In the genomic region with DNA sequence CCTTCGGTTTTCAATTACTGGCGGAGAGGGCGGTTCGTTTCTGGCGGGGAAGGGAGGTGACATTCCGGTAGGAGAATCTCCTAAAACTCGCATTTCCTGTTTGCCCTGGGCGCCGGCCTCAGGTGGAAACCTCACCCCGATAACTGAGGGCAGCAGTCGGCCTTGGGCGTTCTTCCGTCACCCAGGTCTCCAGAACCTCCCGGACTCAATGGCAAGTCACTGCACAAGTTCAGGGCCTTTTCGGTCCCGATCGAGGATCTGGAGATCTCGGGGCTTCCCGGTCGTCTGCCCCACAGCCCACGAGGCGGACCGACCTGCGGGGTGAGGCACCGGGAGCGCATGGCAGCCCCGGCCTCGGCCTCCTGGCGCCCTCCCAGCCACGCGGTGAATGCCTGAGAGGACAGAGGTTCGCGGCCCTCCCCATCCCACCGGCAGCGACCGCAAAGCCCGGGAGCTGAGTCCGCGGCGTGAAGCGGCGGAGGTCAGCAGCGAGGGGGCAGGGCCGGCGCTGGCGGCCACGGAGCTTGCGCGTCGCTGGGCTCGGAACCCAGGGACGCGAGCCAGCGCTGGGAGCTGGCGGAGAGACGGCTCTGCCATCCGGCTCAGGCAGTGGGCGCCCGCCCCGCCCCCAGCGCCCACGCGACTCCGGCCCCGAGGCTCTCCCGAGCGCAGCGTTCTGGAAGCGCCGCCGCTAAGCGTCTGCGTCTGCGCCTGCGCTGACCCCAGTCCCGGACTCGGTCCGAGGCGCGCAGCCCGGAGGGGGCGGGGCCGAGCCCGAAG, we compare ENCODE assay signal across 1 cellular context.
TF ChIP-seq lines count a peak whose summit lies in the region.

No MANE protein-coding gene starts in this region.

TF ChIP-seq in K562, 482 proteins besides CTCF, POLR2A, EP300 and RAD21 (continued from another document and continues in another):
- TF ChIP-seq, protein P1, sequence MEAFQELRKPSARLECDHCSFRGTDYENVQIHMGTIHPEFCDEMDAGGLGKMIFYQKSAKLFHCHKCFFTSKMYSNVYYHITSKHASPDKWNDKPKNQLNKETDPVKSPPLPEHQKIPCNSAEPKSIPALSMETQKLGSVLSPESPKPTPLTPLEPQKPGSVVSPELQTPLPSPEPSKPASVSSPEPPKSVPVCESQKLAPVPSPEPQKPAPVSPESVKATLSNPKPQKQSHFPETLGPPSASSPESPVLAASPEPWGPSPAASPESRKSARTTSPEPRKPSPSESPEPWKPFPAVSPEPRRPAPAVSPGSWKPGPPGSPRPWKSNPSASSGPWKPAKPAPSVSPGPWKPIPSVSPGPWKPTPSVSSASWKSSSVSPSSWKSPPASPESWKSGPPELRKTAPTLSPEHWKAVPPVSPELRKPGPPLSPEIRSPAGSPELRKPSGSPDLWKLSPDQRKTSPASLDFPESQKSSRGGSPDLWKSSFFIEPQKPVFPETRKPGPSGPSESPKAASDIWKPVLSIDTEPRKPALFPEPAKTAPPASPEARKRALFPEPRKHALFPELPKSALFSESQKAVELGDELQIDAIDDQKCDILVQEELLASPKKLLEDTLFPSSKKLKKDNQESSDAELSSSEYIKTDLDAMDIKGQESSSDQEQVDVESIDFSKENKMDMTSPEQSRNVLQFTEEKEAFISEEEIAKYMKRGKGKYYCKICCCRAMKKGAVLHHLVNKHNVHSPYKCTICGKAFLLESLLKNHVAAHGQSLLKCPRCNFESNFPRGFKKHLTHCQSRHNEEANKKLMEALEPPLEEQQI (IDR thresholded peaks at IDR 0.05) = no peak
- no peak for TF ChIP-seq U2AF2 (optimal IDR thresholded peaks at IDR 0.05; ENCODE audit: low read depth, low read length)
- no peak for TF ChIP-seq ZNF76 (CRISPR knock-in tag; IDR thresholded peaks at IDR 0.05; ENCODE audit: borderline replicate concordance)
- TF ChIP-seq, protein P2, sequence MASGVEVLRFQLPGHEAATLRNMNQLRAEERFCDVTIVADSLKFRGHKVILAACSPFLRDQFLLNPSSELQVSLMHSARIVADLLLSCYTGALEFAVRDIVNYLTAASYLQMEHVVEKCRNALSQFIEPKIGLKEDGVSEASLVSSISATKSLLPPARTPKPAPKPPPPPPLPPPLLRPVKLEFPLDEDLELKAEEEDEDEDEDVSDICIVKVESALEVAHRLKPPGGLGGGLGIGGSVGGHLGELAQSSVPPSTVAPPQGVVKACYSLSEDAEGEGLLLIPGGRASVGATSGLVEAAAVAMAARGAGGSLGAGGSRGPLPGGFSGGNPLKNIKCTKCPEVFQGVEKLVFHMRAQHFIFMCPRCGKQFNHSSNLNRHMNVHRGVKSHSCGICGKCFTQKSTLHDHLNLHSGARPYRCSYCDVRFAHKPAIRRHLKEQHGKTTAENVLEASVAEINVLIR (CRISPR knock-in tag; IDR thresholded peaks at IDR 0.05) = no peak; the same call in 1 of the 2 replicates
- TF ChIP-seq HNRNPL (IDR thresholded peaks at IDR 0.05; ENCODE audit: low read depth, low read length) = peak; percentile 84
- no peak for TF ChIP-seq NCOR1 (IDR thresholded peaks at IDR 0.05)
- TF ChIP-seq ZNF146 (CRISPR knock-in tag; IDR thresholded peaks at IDR 0.05; ENCODE audit: unreplicated experiment) = no peak
- TF ChIP-seq, protein P3, sequence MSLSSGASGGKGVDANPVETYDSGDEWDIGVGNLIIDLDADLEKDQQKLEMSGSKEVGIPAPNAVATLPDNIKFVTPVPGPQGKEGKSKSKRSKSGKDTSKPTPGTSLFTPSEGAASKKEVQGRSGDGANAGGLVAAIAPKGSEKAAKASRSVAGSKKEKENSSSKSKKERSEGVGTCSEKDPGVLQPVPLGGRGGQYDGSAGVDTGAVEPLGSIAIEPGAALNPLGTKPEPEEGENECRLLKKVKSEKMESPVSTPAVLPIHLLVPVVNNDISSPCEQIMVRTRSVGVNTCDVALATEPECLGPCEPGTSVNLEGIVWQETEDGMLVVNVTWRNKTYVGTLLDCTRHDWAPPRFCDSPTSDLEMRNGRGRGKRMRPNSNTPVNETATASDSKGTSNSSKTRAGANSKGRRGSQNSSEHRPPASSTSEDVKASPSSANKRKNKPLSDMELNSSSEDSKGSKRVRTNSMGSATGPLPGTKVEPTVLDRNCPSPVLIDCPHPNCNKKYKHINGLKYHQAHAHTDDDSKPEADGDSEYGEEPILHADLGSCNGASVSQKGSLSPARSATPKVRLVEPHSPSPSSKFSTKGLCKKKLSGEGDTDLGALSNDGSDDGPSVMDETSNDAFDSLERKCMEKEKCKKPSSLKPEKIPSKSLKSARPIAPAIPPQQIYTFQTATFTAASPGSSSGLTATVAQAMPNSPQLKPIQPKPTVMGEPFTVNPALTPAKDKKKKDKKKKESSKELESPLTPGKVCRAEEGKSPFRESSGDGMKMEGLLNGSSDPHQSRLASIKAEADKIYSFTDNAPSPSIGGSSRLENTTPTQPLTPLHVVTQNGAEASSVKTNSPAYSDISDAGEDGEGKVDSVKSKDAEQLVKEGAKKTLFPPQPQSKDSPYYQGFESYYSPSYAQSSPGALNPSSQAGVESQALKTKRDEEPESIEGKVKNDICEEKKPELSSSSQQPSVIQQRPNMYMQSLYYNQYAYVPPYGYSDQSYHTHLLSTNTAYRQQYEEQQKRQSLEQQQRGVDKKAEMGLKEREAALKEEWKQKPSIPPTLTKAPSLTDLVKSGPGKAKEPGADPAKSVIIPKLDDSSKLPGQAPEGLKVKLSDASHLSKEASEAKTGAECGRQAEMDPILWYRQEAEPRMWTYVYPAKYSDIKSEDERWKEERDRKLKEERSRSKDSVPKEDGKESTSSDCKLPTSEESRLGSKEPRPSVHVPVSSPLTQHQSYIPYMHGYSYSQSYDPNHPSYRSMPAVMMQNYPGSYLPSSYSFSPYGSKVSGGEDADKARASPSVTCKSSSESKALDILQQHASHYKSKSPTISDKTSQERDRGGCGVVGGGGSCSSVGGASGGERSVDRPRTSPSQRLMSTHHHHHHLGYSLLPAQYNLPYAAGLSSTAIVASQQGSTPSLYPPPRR (CRISPR knock-in tag; IDR thresholded peaks at IDR 0.05; ENCODE audit: borderline replicate concordance) = no peak
- TF ChIP-seq GTF2A2 (tag; IDR thresholded peaks at IDR 0.05) = no peak
- peak; percentile 93 for TF ChIP-seq RBFOX2 (IDR thresholded peaks at IDR 0.05; ENCODE audit: low read depth, low read length)
- TF ChIP-seq MXI1 (IDR thresholded peaks at IDR 0.05; ENCODE audit: low read depth, low read length) = no peak
- TF ChIP-seq ZNF408 (CRISPR knock-in tag; IDR thresholded peaks at IDR 0.05; ENCODE audit: low read depth) = no peak
- TF ChIP-seq CREBBP (IDR thresholded peaks at IDR 0.05; ENCODE audit: low read depth, low read length) = no peak
- TF ChIP-seq, protein P4, sequence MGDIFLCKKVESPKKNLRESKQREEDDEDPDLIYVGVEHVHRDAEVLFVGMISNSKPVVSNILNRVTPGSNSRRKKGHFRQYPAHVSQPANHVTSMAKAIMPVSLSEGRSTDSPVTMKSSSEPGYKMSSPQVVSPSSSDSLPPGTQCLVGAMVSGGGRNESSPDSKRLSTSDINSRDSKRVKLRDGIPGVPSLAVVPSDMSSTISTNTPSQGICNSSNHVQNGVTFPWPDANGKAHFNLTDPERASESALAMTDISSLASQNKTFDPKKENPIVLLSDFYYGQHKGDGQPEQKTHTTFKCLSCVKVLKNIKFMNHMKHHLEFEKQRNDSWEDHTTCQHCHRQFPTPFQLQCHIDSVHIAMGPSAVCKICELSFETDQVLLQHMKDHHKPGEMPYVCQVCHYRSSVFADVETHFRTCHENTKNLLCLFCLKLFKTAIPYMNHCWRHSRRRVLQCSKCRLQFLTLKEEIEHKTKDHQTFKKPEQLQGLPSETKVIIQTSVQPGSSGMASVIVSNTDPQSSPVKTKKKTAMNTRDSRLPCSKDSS (IDR thresholded peaks at IDR 0.05; ENCODE audit: low read depth, partially characterized antibody) = no peak
- TF ChIP-seq, protein P5, sequence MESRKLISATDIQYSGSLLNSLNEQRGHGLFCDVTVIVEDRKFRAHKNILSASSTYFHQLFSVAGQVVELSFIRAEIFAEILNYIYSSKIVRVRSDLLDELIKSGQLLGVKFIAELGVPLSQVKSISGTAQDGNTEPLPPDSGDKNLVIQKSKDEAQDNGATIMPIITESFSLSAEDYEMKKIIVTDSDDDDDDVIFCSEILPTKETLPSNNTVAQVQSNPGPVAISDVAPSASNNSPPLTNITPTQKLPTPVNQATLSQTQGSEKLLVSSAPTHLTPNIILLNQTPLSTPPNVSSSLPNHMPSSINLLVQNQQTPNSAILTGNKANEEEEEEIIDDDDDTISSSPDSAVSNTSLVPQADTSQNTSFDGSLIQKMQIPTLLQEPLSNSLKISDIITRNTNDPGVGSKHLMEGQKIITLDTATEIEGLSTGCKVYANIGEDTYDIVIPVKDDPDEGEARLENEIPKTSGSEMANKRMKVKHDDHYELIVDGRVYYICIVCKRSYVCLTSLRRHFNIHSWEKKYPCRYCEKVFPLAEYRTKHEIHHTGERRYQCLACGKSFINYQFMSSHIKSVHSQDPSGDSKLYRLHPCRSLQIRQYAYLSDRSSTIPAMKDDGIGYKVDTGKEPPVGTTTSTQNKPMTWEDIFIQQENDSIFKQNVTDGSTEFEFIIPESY (CRISPR knock-in tag; IDR thresholded peaks at IDR 0.05) = peak; percentile 79
- TF ChIP-seq SREBF2 (CRISPR knock-in tag; IDR thresholded peaks at IDR 0.05) = no peak
- TF ChIP-seq ZNF143 (CRISPR knock-in tag; IDR thresholded peaks at IDR 0.05) = no peak
- TF ChIP-seq, protein P6, sequence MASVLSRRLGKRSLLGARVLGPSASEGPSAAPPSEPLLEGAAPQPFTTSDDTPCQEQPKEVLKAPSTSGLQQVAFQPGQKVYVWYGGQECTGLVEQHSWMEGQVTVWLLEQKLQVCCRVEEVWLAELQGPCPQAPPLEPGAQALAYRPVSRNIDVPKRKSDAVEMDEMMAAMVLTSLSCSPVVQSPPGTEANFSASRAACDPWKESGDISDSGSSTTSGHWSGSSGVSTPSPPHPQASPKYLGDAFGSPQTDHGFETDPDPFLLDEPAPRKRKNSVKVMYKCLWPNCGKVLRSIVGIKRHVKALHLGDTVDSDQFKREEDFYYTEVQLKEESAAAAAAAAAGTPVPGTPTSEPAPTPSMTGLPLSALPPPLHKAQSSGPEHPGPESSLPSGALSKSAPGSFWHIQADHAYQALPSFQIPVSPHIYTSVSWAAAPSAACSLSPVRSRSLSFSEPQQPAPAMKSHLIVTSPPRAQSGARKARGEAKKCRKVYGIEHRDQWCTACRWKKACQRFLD (CRISPR knock-in tag; IDR thresholded peaks at IDR 0.05) = no peak; the same call in 1 of the 2 replicates
- TF ChIP-seq, protein P7, sequence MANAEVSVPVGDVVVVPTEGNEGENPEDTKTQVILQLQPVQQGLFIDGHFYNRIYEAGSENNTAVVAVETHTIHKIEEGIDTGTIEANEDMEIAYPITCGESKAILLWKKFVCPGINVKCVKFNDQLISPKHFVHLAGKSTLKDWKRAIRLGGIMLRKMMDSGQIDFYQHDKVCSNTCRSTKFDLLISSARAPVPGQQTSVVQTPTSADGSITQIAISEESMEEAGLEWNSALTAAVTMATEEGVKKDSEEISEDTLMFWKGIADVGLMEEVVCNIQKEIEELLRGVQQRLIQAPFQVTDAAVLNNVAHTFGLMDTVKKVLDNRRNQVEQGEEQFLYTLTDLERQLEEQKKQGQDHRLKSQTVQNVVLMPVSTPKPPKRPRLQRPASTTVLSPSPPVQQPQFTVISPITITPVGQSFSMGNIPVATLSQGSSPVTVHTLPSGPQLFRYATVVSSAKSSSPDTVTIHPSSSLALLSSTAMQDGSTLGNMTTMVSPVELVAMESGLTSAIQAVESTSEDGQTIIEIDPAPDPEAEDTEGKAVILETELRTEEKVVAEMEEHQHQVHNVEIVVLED (CRISPR knock-in tag; IDR thresholded peaks at IDR 0.05) = peak; percentile 53
- TF ChIP-seq, protein P8, sequence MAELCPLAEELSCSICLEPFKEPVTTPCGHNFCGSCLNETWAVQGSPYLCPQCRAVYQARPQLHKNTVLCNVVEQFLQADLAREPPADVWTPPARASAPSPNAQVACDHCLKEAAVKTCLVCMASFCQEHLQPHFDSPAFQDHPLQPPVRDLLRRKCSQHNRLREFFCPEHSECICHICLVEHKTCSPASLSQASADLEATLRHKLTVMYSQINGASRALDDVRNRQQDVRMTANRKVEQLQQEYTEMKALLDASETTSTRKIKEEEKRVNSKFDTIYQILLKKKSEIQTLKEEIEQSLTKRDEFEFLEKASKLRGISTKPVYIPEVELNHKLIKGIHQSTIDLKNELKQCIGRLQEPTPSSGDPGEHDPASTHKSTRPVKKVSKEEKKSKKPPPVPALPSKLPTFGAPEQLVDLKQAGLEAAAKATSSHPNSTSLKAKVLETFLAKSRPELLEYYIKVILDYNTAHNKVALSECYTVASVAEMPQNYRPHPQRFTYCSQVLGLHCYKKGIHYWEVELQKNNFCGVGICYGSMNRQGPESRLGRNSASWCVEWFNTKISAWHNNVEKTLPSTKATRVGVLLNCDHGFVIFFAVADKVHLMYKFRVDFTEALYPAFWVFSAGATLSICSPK (IDR thresholded peaks at IDR 0.05; ENCODE audit: borderline replicate concordance) = no peak
- no peak for TF ChIP-seq HDGF (IDR thresholded peaks at IDR 0.05)
- no peak for TF ChIP-seq ZFP30 (CRISPR knock-in tag; IDR thresholded peaks at IDR 0.05; ENCODE audit: borderline replicate concordance)
- TF ChIP-seq SMAD1 (IDR thresholded peaks at IDR 0.05; ENCODE audit: low read depth, low read length, partially characterized antibody) = no peak
- no peak for TF ChIP-seq SIN3A (IDR thresholded peaks at IDR 0.05; ENCODE audit: borderline replicate concordance in 2 of 2, control insufficient read depth in 1 of 2, low read depth in 2 of 2, low read length in 2 of 2)
- TF ChIP-seq, protein P9, sequence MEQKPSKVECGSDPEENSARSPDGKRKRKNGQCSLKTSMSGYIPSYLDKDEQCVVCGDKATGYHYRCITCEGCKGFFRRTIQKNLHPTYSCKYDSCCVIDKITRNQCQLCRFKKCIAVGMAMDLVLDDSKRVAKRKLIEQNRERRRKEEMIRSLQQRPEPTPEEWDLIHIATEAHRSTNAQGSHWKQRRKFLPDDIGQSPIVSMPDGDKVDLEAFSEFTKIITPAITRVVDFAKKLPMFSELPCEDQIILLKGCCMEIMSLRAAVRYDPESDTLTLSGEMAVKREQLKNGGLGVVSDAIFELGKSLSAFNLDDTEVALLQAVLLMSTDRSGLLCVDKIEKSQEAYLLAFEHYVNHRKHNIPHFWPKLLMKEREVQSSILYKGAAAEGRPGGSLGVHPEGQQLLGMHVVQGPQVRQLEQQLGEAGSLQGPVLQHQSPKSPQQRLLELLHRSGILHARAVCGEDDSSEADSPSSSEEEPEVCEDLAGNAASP (IDR thresholded peaks at IDR 0.05) = no peak
- TF ChIP-seq ZNF707 (CRISPR knock-in tag; conservative IDR thresholded peaks at IDR 0.05) = no peak
- TF ChIP-seq EP400 (IDR thresholded peaks at IDR 0.05) = peak; percentile 83
- no peak for TF ChIP-seq PTRF (tag; IDR thresholded peaks at IDR 0.05)
- TF ChIP-seq RBM34 (IDR thresholded peaks at IDR 0.05; ENCODE audit: borderline replicate concordance, insufficient read depth, low read length) = 0 out of 2 replicates have a peak, but pooled peaks have one; percentile 69
- TF ChIP-seq ZFP1 (CRISPR knock-in tag; IDR thresholded peaks at IDR 0.05) = no peak
- TF ChIP-seq ILK (tag; IDR thresholded peaks at IDR 0.05; ENCODE audit: borderline replicate concordance, low read depth) = no peak
- TF ChIP-seq GTF2E2 (tag; IDR thresholded peaks at IDR 0.05) = peak; percentile 60; the same call in 1 of the 2 replicates
- no peak for TF ChIP-seq ZNF436 (CRISPR knock-in tag; IDR thresholded peaks at IDR 0.05)
- TF ChIP-seq TBP (optimal IDR thresholded peaks at IDR 0.05; ENCODE audit: low read depth, low read length) = peak; percentile 64
- no peak for TF ChIP-seq ZNF274 (IDR thresholded peaks at IDR 0.05; ENCODE audit: borderline replicate concordance, low read depth, low read length)
- TF ChIP-seq POU5F1 (IDR thresholded peaks at IDR 0.05; ENCODE audit: borderline replicate concordance, low read depth, low read length, partially characterized antibody) = no peak
- no peak for TF ChIP-seq MCM5 (IDR thresholded peaks at IDR 0.05; ENCODE audit: low read depth)
- no peak for TF ChIP-seq FOXK2 (conservative IDR thresholded peaks at IDR 0.05 in 1 of 2, IDR thresholded peaks at IDR 0.05 in 1 of 2; ENCODE audit: low read depth in 2 of 2)
- no peak for TF ChIP-seq ZNF77 (CRISPR knock-in tag; IDR thresholded peaks at IDR 0.05)
- peak; percentile 67; the same call in 1 of the 2 replicates for TF ChIP-seq ATF7 (IDR thresholded peaks at IDR 0.05)
